In genomic region chr7:8214162-8214897, GRCh38 we compare ENCODE assay signal across 11 cellular contexts. TPM values are rescaled to one million over a fixed set of nuclear protein-coding genes. Genes with fewer than 3 reads are reported as not detected.
DNase-seq lines count a peak whose midpoint lies in the region; ATAC-seq and FAIRE-seq lines count a peak whose summit lies in the region.
"Had no signal": no experiment of that assay in that cellular context is flagged by ENCODE, and none has a peak within 500 bp of the region (broad histone marks: within the 10 kb centered on the region; RNA-seq: fewer than 3 reads in every experiment).

No MANE protein-coding gene starts in this region.

- H3K4me1 Mint-ChIP-seq in activated T-cell treated with anti-CD3 and anti-CD28 coated beads, Interleukin-2, amount 50 U/mL, for 72 hours (ENCODE audit: low read depth), result peaks cover 5% of the 10 kb centered on the region
- peaks cover 2% of the 10 kb centered on the region for H3K4me1 Mint-ChIP-seq in activated T-cell treated with anti-CD3 and anti-CD28 coated beads, Interleukin-2, amount 50 U/mL, for 4 hours (ENCODE audit: low read depth)
- H3K4me1 Mint-ChIP-seq: naive B cell had no signal

- no peaks in the 10 kb centered on the region for H3K27me3 Mint-ChIP-seq in activated T-cell treated with anti-CD3 and anti-CD28 coated beads, Interleukin-2, amount 50 U/mL, for 72 hours (ENCODE audit: low read depth)
- H3K27me3 Mint-ChIP-seq in activated T-cell treated with anti-CD3 and anti-CD28 coated beads, Interleukin-2, amount 50 U/mL, for 4 hours (ENCODE audit: low read depth), result no peaks in the 10 kb centered on the region
- H3K27me3 Mint-ChIP-seq: naive B cell had no signal

- peak; percentile 65 to 85 for ATAC-seq in activated T-cell treated with anti-CD3 and anti-CD28 coated beads, Interleukin-2, amount 50 U/mL, for 72 hours (replicated peaks in 1 of 2)
- ATAC-seq in activated T-cell treated with anti-CD3 and anti-CD28 coated beads, Interleukin-2, amount 50 U/mL, for 4 hours, result no peak
- no peak for ATAC-seq in GM21786 (IDR thresholded peaks at IDR 0.05; ENCODE audit: unreplicated experiment)
- no peak for ATAC-seq in HG02763 (IDR thresholded peaks at IDR 0.05; ENCODE audit: unreplicated experiment)
- no peak for ATAC-seq in HG03520 (IDR thresholded peaks at IDR 0.05; ENCODE audit: unreplicated experiment)
- ATAC-seq: GM12878 had no signal

- in situ Hi-C loops in SK-MEL-5 (cut with HindIII; ENCODE audit: low pct_unique_long_range_greater_than_20kb, low sequenced_read_pairs), result no loop called here

- no peak for DNase-seq in activated T-cell treated with anti-CD3 and anti-CD28 coated beads, Interleukin-2, amount 50 U/mL, for 72 hours
- DNase-seq in activated T-cell treated with anti-CD3 and anti-CD28 coated beads, Interleukin-2, amount 50 U/mL, for 4 hours, result no peak
- DNase-seq in SK-MEL-5 (ENCODE audit: low read depth, low spot score) (peak; percentile 61), urothelium cell line (ENCODE audit: low spot score) (no peak)
- DNase-seq: naive B cell; stimulated activated CD4-positive, alpha-beta T cell treated with anti-CD3 and anti-CD28 coated beads, Interleukin-4, amount 100 ng/mL, for 4 hours had no signal

- H3K4me3 Mint-ChIP-seq in activated T-cell treated with anti-CD3 and anti-CD28 coated beads, Interleukin-2, amount 50 U/mL, for 72 hours, result no peak overlapping the region
- no peak overlapping the region for H3K4me3 Mint-ChIP-seq in activated T-cell treated with anti-CD3 and anti-CD28 coated beads, Interleukin-2, amount 50 U/mL, for 4 hours

- no peaks in the 10 kb centered on the region for H3K9me3 Mint-ChIP-seq in activated T-cell treated with anti-CD3 and anti-CD28 coated beads, Interleukin-2, amount 50 U/mL, for 72 hours
- H3K9me3 Mint-ChIP-seq in activated T-cell treated with anti-CD3 and anti-CD28 coated beads, Interleukin-2, amount 50 U/mL, for 4 hours, result no peaks in the 10 kb centered on the region
- H3K9me3 Mint-ChIP-seq: naive B cell had no signal

- peak overlapping the region; percentile 40 for H3K27ac Mint-ChIP-seq in activated T-cell treated with anti-CD3 and anti-CD28 coated beads, Interleukin-2, amount 50 U/mL, for 72 hours

- FAIRE-seq in islet of Langerhans (lab: Jason Lieb, UNC) (peak; percentile 90), urothelium cell line (lab: Jason Lieb, UNC) (peak; percentile 52)
- FAIRE-seq: GM12878 had no signal

- H3K36me3 Mint-ChIP-seq in activated T-cell treated with anti-CD3 and anti-CD28 coated beads, Interleukin-2, amount 50 U/mL, for 72 hours (ENCODE audit: insufficient read depth in 2 of 2), result no peaks in the 10 kb centered on the region
- no peaks in the 10 kb centered on the region for H3K36me3 Mint-ChIP-seq in activated T-cell treated with anti-CD3 and anti-CD28 coated beads, Interleukin-2, amount 50 U/mL, for 4 hours (ENCODE audit: insufficient read depth)
- H3K36me3 Mint-ChIP-seq: naive B cell had no signal

RNA-seq across cellular contexts. Expression of gene ICA1, which starts 47.6 kb away (rescaled TPM):
- 1 to 10 TPM; 2.7 to 4.6 TPM for total RNA-seq in activated T-cell treated with anti-CD3 and anti-CD28 coated beads, Interleukin-2, amount 50 U/mL, for 72 hours
- total RNA-seq in activated T-cell treated with anti-CD3 and anti-CD28 coated beads, Interleukin-2, amount 50 U/mL, for 4 hours, result under 1 TPM; 0.18 to 0.41 (median 0.32) TPM
- 1.7 and 2.3 TPM in 2 replicates for total RNA-seq in SK-MEL-5 (2014; rRNA removed; shearing (Covaris generic))
- polyA plus RNA-seq in SK-MEL-5 (2015; cell fraction: cytosol; rRNA removed), result 1.6 and 2.9 TPM in 2 replicates
- 9.5 and 21.9 TPM in 2 replicates for polyA plus RNA-seq in SK-MEL-5 (2015; cell fraction: nucleus; rRNA removed)

Comparison
In these comparisons a context has a peak if more than half of its experiments do, and no peak if none do; other contexts are left out.
1. ATAC-seq: peak in activated T-cell treated with anti-CD3 and anti-CD28 coated beads, Interleukin-2, amount 50 U/mL, for 72 hours (2 of 2); none in activated T-cell treated with anti-CD3 and anti-CD28 coated beads, Interleukin-2, amount 50 U/mL, for 4 hours (0 of 2), GM21786 (single experiment), HG02763 (single experiment) and HG03520 (single experiment).